In genomic region chr4:72969957-72970356, GRCh38 we compare ENCODE assay signal across 13 cellular contexts.
DNase-seq lines count a peak whose midpoint lies in the region; ATAC-seq and TF ChIP-seq lines count a peak whose summit lies in the region.
"Had no signal": no experiment of that assay in that cellular context is flagged by ENCODE, and none has a peak within 500 bp of the region (broad histone marks: within the 10 kb centered on the region; RNA-seq: fewer than 3 reads in every experiment).

No MANE protein-coding gene starts in this region.

- H3K9me3 ChIP-seq in ascending aorta (no peaks in the 10 kb centered on the region), tibial artery (no peaks in the 10 kb centered on the region)

- H3K27me3 ChIP-seq in ascending aorta (no peaks in the 10 kb centered on the region), tibial artery (no peaks in the 10 kb centered on the region)

- TF ChIP-seq CTCF in ascending aorta (IDR thresholded peaks at IDR 0.05) = no peak
- no peak for TF ChIP-seq CTCF in fibroblast of pulmonary artery (IDR thresholded peaks at IDR 0.05; ENCODE audit: low read length, missing control alignments)
- TF ChIP-seq CTCF in tibial artery (IDR thresholded peaks at IDR 0.05) = no peak

- peak in 1 of 2 donors; percentile 70 for DNase-seq in ascending aorta (ENCODE audit: low spot score in 2 of 2)
- peak; percentile 68 for DNase-seq in fibroblast of pulmonary artery (ENCODE audit: low read depth)
- peak; percentile 49 for DNase-seq in midbrain (lab: John Stamatoyannopoulos, UW)
- DNase-seq in tibial artery = peak; percentile 23 to 68
- no peak for DNase-seq in activated CD8-positive, alpha-beta memory T cell treated with anti-CD3 and anti-CD28 coated beads for 24 hours
- no peak for DNase-seq in left lobe of liver (ENCODE audit: low spot score)
- DNase-seq in NCI-H2029 treated with DMSO at 0.1 percent for 48 hours (lab: John Stamatoyannopoulos, UW) = no peak
- DNase-seq: activated CD4-positive, alpha-beta T cell treated with anti-CD3 and anti-CD28 coated beads, Interleukin-2, amount 50 U/mL, for 48 hours; activated gamma-delta T cell; CD4-positive, alpha-beta memory T cell; NCI-H187 treated with DMSO at 0.1 percent for 48 hours; stimulated activated CD4-positive, alpha-beta T cell treated with anti-CD3 and anti-CD28 coated beads, Interleukin-4, amount 100 ng/mL, for 1 hour had no signal

- H3K36me3 ChIP-seq in ascending aorta (no peaks in the 10 kb centered on the region), tibial artery (no peaks in the 10 kb centered on the region)

- peak overlapping the region; percentile 64 to 81 for H3K27ac ChIP-seq in ascending aorta
- peak overlapping the region; percentile 73 to 74 for H3K27ac ChIP-seq in tibial artery
- H3K27ac ChIP-seq: KMS-11 had no signal

- H3K4me1 ChIP-seq in ascending aorta (peaks cover 6 to 27% of the 10 kb centered on the region in 2 donors), tibial artery (peaks cover 0 to 59% (median 26%) of the 10 kb centered on the region in 4 donors)

- no peak for ATAC-seq in left lobe of liver

- intact Hi-C loops in ascending aorta (cut with DNase I) (loop anchor here (5.0 kb wide), 1 partner anchor 73 kb away; no protein-coding TSS in a partner anchor), tibial artery (cut with DNase I; ENCODE audit: low total_unique reads) (no loop called here)

- H3K4me3 ChIP-seq in ascending aorta (no peak overlapping the region), fibroblast of pulmonary artery (replicated peaks; ENCODE audit: low read depth, low read length) (no peak overlapping the region), tibial artery (no peak overlapping the region)

Comparison
In these comparisons a context has a peak if more than half of its experiments do, and no peak if none do; other contexts are left out.
1. DNase-seq: peak in fibroblast of pulmonary artery (single experiment), midbrain (single experiment) and tibial artery (2 of 2); none in activated CD8-positive, alpha-beta memory T cell treated with anti-CD3 and anti-CD28 coated beads for 24 hours (single experiment), left lobe of liver (single experiment) and NCI-H2029 treated with DMSO at 0.1 percent for 48 hours (single experiment).